ENCODE assay signal across 8 cellular contexts in genomic region chr11:62664405-62665074, GRCh38. TPM values are rescaled to one million over a fixed set of nuclear protein-coding genes. Genes with fewer than 3 reads are reported as not detected.
DNase-seq lines count a peak whose midpoint lies in the region; ATAC-seq, FAIRE-seq and TF ChIP-seq lines count a peak whose summit lies in the region.

No MANE protein-coding gene starts in this region.

- H3K4me3 ChIP-seq in DND-41 (ENCODE audit: low read depth in 1 of 2, low read length in 2 of 2), result peak overlapping the region; percentile 58 to 72
- H3K4me3 ChIP-seq in HUES64 (ENCODE audit: low read length), result peak overlapping the region; percentile 99
- H3K4me3 ChIP-seq in GM12878, result peak overlapping the region; percentile 95

- in situ Hi-C loops in GM12878 (cut with MboI), result no loop called here

- H4K20me1 ChIP-seq in DND-41 (ENCODE audit: insufficient read depth, low read length), result peaks cover 10% of the 10 kb centered on the region
- H4K20me1 ChIP-seq in GM12878 (ENCODE audit: control insufficient read depth, insufficient read depth), result no peaks in the 10 kb centered on the region

- peak overlapping the region; percentile 86 for H3K4me2 ChIP-seq in DND-41 (ENCODE audit: insufficient read depth, low read length)
- H3K4me2 ChIP-seq in GM12878 (ENCODE audit: control insufficient read depth, insufficient read depth), result peak overlapping the region; percentile 71

- peaks cover 29 to 51% of the 10 kb centered on the region in 2 donors for H3K4me1 Mint-ChIP-seq in immature natural killer cell

- H3K9ac ChIP-seq in DND-41 (ENCODE audit: low read depth, low read length) (peak overlapping the region; percentile 76), HUES64 (ENCODE audit: low read depth, low read length) (peak overlapping the region; percentile 100), GM12878 (ENCODE audit: control insufficient read depth, insufficient read depth, low read length) (peak overlapping the region; percentile 96)

- H3K36me3 Mint-ChIP-seq in immature natural killer cell, result peaks cover 3 to 9% (median 3%) of the 10 kb centered on the region in 3 donors

- TF ChIP-seq EP300 in GM12878 (IDR thresholded peaks at IDR 0.05; ENCODE audit: borderline replicate concordance in 1 of 2, control insufficient read depth in 1 of 2, low read depth in 2 of 2, low read length in 2 of 2), result no peak

- H2AFZ ChIP-seq in DND-41 (ENCODE audit: low read depth, low read length), result peak overlapping the region; percentile 67
- peak overlapping the region; percentile 91 for H2AFZ ChIP-seq in GM12878 (ENCODE audit: control insufficient read depth, low read depth, low read length)

- peak overlapping the region; percentile 90 to 95 (median 91) for H3K4me3 Mint-ChIP-seq in immature natural killer cell

- no peaks in the 10 kb centered on the region for H3K9me3 ChIP-seq in DND-41 (ENCODE audit: insufficient read depth, low read length, severe bottlenecking)
- no peaks in the 10 kb centered on the region for H3K9me3 ChIP-seq in HUES64 (ENCODE audit: insufficient read depth, low read depth, low read length)
- H3K9me3 ChIP-seq in GM12878 (replicated peaks; ENCODE audit: control insufficient read depth, insufficient read depth, low read length), result no peaks in the 10 kb centered on the region

- TF ChIP-seq CTCF in DND-41 (IDR thresholded peaks at IDR 0.05; ENCODE audit: borderline replicate concordance, extremely low read depth, low read length, poor library complexity, severe bottlenecking), result no peak
- no peak for TF ChIP-seq CTCF in GM12878 (IDR thresholded peaks at IDR 0.05 in 2 of 3, conservative IDR thresholded peaks at IDR 0.05 in 1 of 3; ENCODE audit: control insufficient read depth in 2 of 3, extremely low read depth in 1 of 3, insufficient read depth in 1 of 3, low read depth in 3 of 3, low read length in 3 of 3)

- H3K27ac ChIP-seq in DND-41 (ENCODE audit: low read length) (peak overlapping the region; percentile 83), HUES64 (ENCODE audit: low read depth, low read length) (peak overlapping the region; percentile 98), GM12878 (ENCODE audit: control insufficient read depth, insufficient read depth) (peak overlapping the region; percentile 95)

- DNase-seq in DND-41, result peak; percentile 73
- peak; percentile 70 for DNase-seq in RKO (ENCODE audit: low spot score)
- no peak for DNase-seq in GM12878 (ENCODE audit: low read depth, low spot score)
- DNase-seq in immature natural killer cell, result no peak
- DNase-seq in stimulated activated CD4-positive, alpha-beta T cell treated with anti-CD3 and anti-CD28 coated beads, Interleukin-1b, Interleukin-23, amount 100 ng/mL, for 4 hours (ENCODE audit: low read depth in 2 of 2), result peak; percentile 33 to 38
- DNase-seq in AG08395 (ENCODE audit: low spot score), result no peak

- H3K27me3 ChIP-seq in DND-41 (ENCODE audit: insufficient read depth, low read length, poor library complexity), result no peaks in the 10 kb centered on the region
- H3K27me3 ChIP-seq in HUES64 (ENCODE audit: insufficient read depth, low read length), result no peaks in the 10 kb centered on the region
- H3K27me3 ChIP-seq in GM12878 (replicated peaks in 1 of 2; ENCODE audit: control insufficient read depth in 2 of 2, insufficient read depth in 2 of 2, low read length in 1 of 2), result no peaks in the 10 kb centered on the region

- TF ChIP-seq POLR2A in GM12878 (IDR thresholded peaks at IDR 0.05; ENCODE audit: low read depth, low read length), result no peak

- SMC1A ChIA-PET in GM12878 (lab: Charles Lee; ENCODE audit: uncharacterized antibody, unreplicated experiment), result interaction anchor here (0.6 to 3.4 kb wide), 25 partner anchors 8 to 197 kb away, joined by 3 to 41 read pairs (median 4); partner anchors contain the start of genes B3GAT3, GANAB, HNRNPUL2 and INTS5

- peaks cover 54% of the 10 kb centered on the region for H3K79me2 ChIP-seq in DND-41 (ENCODE audit: insufficient read depth, low read length)
- peaks cover 46% of the 10 kb centered on the region for H3K79me2 ChIP-seq in GM12878 (ENCODE audit: control insufficient read depth, insufficient read depth, low read length)

- intact Hi-C loops in GM12878 (cut with micrococcal nuclease; ENCODE audit: unreplicated experiment), result loop anchor here (1.0 kb wide), 1 partner anchor 11 kb away; the partner anchor contains the start of gene INTS5

- 2% methylated on average over 36 of the region's 36 CpGs for WGBS in HUES64
- under 1% methylated on average over 36 of the region's 36 CpGs for WGBS in GM12878 (ENCODE audit: insufficient coverage, insufficient replicate concordance, low lambda C conversion rate, missing lambda C conversion rate)

- TF ChIP-seq RAD21 in GM12878 (IDR thresholded peaks at IDR 0.05; ENCODE audit: insufficient read depth, low read depth, low read length), result no peak

- H3K9me3 Mint-ChIP-seq in immature natural killer cell, result no peaks in the 10 kb centered on the region

- peak overlapping the region; percentile 86 to 95 (median 93) for H3K27ac Mint-ChIP-seq in immature natural killer cell

- peaks cover 8 to 12% (median 11%) of the 10 kb centered on the region in 3 donors for H3K27me3 Mint-ChIP-seq in immature natural killer cell (ENCODE audit: low read depth in 3 of 3)

- CTCF ChIA-PET in GM12878 (lab: Yijun Ruan, JAX), result interaction anchor here (0.6 to 2.1 kb wide), 19 partner anchors 9 to 773 kb away, joined by 3 to 11 read pairs (median 4); partner anchors contain the start of genes B3GAT3, GANAB, HNRNPUL2 and INTS5

- POLR2A ChIA-PET in GM12878 (lab: Charles Lee), result interaction anchor here (0.6 to 16.2 kb wide), 35 partner anchors 13 to 541 kb away, joined by 3 to 295 read pairs (median 5); partner anchors contain the start of genes B3GAT3, EEF1G, GANAB and HNRNPUL2

- peaks cover 34% of the 10 kb centered on the region for H3K36me3 ChIP-seq in DND-41 (ENCODE audit: insufficient read depth, low read length)
- peaks cover 42% of the 10 kb centered on the region for H3K36me3 ChIP-seq in HUES64 (ENCODE audit: insufficient read depth, low read length)
- H3K36me3 ChIP-seq in GM12878 (ENCODE audit: control insufficient read depth in 2 of 2, insufficient read depth in 2 of 2, low read length in 1 of 2), result peaks cover 5 to 12% of the 10 kb centered on the region in 2 experiments

- TSS peak; percentile 77 for BruUV-seq in GM12878 (replicated peaks; lab: Mats Ljungman, UMichigan)

- ATAC-seq in DND-41 (ENCODE audit: insufficient read depth, low read depth) (peak; percentile 63), GM21447 (IDR thresholded peaks at IDR 0.05; ENCODE audit: unreplicated experiment) (peak; percentile 28), GM12878 (peak; percentile 67)

- peak; percentile 54 for FAIRE-seq in GM12878 (lab: Jason Lieb, UNC)

- H3K4me1 ChIP-seq in DND-41 (ENCODE audit: insufficient read depth, low read length) (peaks cover 42% of the 10 kb centered on the region), HUES64 (ENCODE audit: insufficient read depth, low read length) (peaks cover 9% of the 10 kb centered on the region; the same call in 1 of the 2 replicates), GM12878 (ENCODE audit: control insufficient read depth, insufficient read depth, low read length) (peaks cover 7% of the 10 kb centered on the region)

- RAD21 ChIA-PET in GM12878 (lab: Charles Lee; ENCODE audit: unreplicated experiment), result interaction anchor here (0.8 to 2.7 kb wide), 31 partner anchors 9 to 240 kb away, joined by 3 to 26 read pairs (median 5); partner anchors contain the start of genes B3GAT3, EEF1G, GANAB and HNRNPUL2

RNA-seq across cellular contexts. Expression of gene C11orf98, which starts 0.5 kb away (rescaled TPM):
- polyA plus RNA-seq in HUES64 (2013, experiment 1 of 2), result 177 TPM
- polyA plus RNA-seq in HUES64 (2013, experiment 2 of 2), result 175 TPM
- total RNA-seq in GM12878 (2013; cell fraction: nucleolus; rRNA removed), result 2.3 and 4.0 TPM in 2 replicates
- total RNA-seq in GM12878 (2014; rRNA removed) (158 and 162 TPM in 2 replicates), GM12878 (2014; rRNA removed; fragmentation: Illumina TruSeq; extraction: Trizol) (148 and 162 TPM in 2 replicates), GM12878 (2021) (94.4 and 97.1 TPM in 2 replicates)
- polyA plus RNA-seq in GM12878 (2011; ENCODE audit: low read depth), result 36.5 TPM
- polyA plus RNA-seq in GM12878 (2011; rRNA removed) (56.0 and 62.5 TPM in 2 replicates), GM12878 (2014; fragmentation: Illumina TruSeq; extraction: Trizol) (113 and 184 TPM in 2 replicates), GM12878 (2014; fragmentation: Nextera tagmentation; extraction: Ambion mirVana) (100 to 1,000 TPM; 134 to 199 TPM), GM12878 (2014; rRNA removed) (151 and 197 TPM in 2 replicates), GM12878 (2016; fragmentation: Nextera tagmentation; extraction: Ambion mirVana) (100 to 1,000 TPM; 266 to 270 TPM), immature natural killer cell (100 to 1,000 TPM; 125 to 152 (median 136) TPM)
- polyA plus RNA-seq in GM12878 (2011; cell fraction: cytosol; rRNA removed), result 65.2 and 76.2 TPM in 2 replicates
- 41.3 and 42.6 TPM in 2 replicates for polyA plus RNA-seq in GM12878 (2011; cell fraction: nucleus; rRNA removed)
- polyA plus RNA-seq in GM12878 (2012), result 63.9 and 85.3 TPM in 2 replicates
- 4.7 and 10.2 TPM in 2 replicates for polyA minus RNA-seq in GM12878 (2011; rRNA and poly(A)+ RNA removed)
- polyA minus RNA-seq in GM12878 (2011; cell fraction: cytosol; rRNA and poly(A)+ RNA removed), result 9.9 TPM in 2 replicates
- polyA minus RNA-seq in GM12878 (2011; cell fraction: nucleus; rRNA and poly(A)+ RNA removed), result 5.8 and 7.9 TPM in 2 replicates

RNA-seq across cellular contexts. Expression of gene CSKMT, which starts 0.6 kb away (rescaled TPM):
- polyA plus RNA-seq in HUES64 (2013, experiment 1 of 2), result 248 TPM
- polyA plus RNA-seq in HUES64 (2013, experiment 2 of 2), result 241 TPM
- 29.5 and 29.6 TPM in 2 replicates for total RNA-seq in GM12878 (2013; cell fraction: nucleolus; rRNA removed)
- 20.3 and 27.5 TPM in 2 replicates for total RNA-seq in GM12878 (2014; rRNA removed)
- total RNA-seq in GM12878 (2014; rRNA removed; fragmentation: Illumina TruSeq; extraction: Trizol), result 197 and 213 TPM in 2 replicates
- 56.8 and 61.3 TPM in 2 replicates for total RNA-seq in GM12878 (2021)
- polyA plus RNA-seq in GM12878 (2011; ENCODE audit: low read depth), result 12.0 TPM
- 2.8 and 7.0 TPM in 2 replicates for polyA plus RNA-seq in GM12878 (2011; rRNA removed)
- polyA plus RNA-seq in GM12878 (2011; cell fraction: cytosol; rRNA removed), result 12.8 and 13.9 TPM in 2 replicates
- 11.5 and 15.3 TPM in 2 replicates for polyA plus RNA-seq in GM12878 (2011; cell fraction: nucleus; rRNA removed)
- polyA plus RNA-seq in GM12878 (2012), result 15.0 and 16.1 TPM in 2 replicates
- 2.9 and 8.6 TPM in 2 replicates for polyA plus RNA-seq in GM12878 (2014; fragmentation: Illumina TruSeq; extraction: Trizol)
- 10 to 100 TPM; 17.0 to 20.4 TPM for polyA plus RNA-seq in GM12878 (2014; fragmentation: Nextera tagmentation; extraction: Ambion mirVana)
- 22.8 and 28.0 TPM in 2 replicates for polyA plus RNA-seq in GM12878 (2014; rRNA removed)
- 10 to 100 TPM; 18.3 to 23.6 TPM for polyA plus RNA-seq in GM12878 (2016; fragmentation: Nextera tagmentation; extraction: Ambion mirVana)
- polyA minus RNA-seq in GM12878 (2011; rRNA and poly(A)+ RNA removed), result 25.0 and 33.4 TPM in 2 replicates
- 111 and 165 TPM in 2 replicates for polyA minus RNA-seq in GM12878 (2011; cell fraction: cytosol; rRNA and poly(A)+ RNA removed)
- 69.0 and 288 TPM in 2 replicates for polyA minus RNA-seq in GM12878 (2011; cell fraction: nucleus; rRNA and poly(A)+ RNA removed)
- polyA plus RNA-seq in immature natural killer cell, result 1 to 10 TPM in 2 of 3 donors, not detected in 1; 2.1 to 4.4 TPM

RNA-seq across cellular contexts. Expression of gene UQCC3, which starts 6.9 kb away (rescaled TPM):
- 12.8 TPM for polyA plus RNA-seq in HUES64 (2013, experiment 1 of 2)
- 14.5 TPM for polyA plus RNA-seq in HUES64 (2013, experiment 2 of 2)
- total RNA-seq in GM12878 (2013; cell fraction: nucleolus; rRNA removed), result 7.9 and 10.1 TPM in 2 replicates
- total RNA-seq in GM12878 (2014; rRNA removed) (16.3 and 18.2 TPM in 2 replicates), GM12878 (2014; rRNA removed; fragmentation: Illumina TruSeq; extraction: Trizol) (3.6 and 4.6 TPM in 2 replicates), GM12878 (2021) (9.4 and 10.5 TPM in 2 replicates)
- polyA plus RNA-seq in GM12878 (2011; ENCODE audit: low read depth), result 1.4 TPM
- polyA plus RNA-seq in GM12878 (2011; rRNA removed) (2.6 and 5.9 TPM in 2 replicates), GM12878 (2014; fragmentation: Illumina TruSeq; extraction: Trizol) (0.35 and 1.3 TPM in 2 replicates), GM12878 (2014; fragmentation: Nextera tagmentation; extraction: Ambion mirVana) (1 to 10 TPM; 2.0 to 4.6 TPM), GM12878 (2014; rRNA removed) (15.5 and 21.4 TPM in 2 replicates), GM12878 (2016; fragmentation: Nextera tagmentation; extraction: Ambion mirVana) (10 to 100 TPM; 18.1 to 20.5 TPM), immature natural killer cell (10 to 100 TPM; 13.9 to 18.0 (median 14.0) TPM)
- 9.1 and 11.4 TPM in 2 replicates for polyA plus RNA-seq in GM12878 (2011; cell fraction: cytosol; rRNA removed)
- 4.7 and 5.2 TPM in 2 replicates for polyA plus RNA-seq in GM12878 (2011; cell fraction: nucleus; rRNA removed)
- 6.7 and 8.6 TPM in 2 replicates for polyA plus RNA-seq in GM12878 (2012)
- 2.3 and 4.4 TPM in 2 replicates for polyA minus RNA-seq in GM12878 (2011; rRNA and poly(A)+ RNA removed)
- polyA minus RNA-seq in GM12878 (2011; cell fraction: cytosol; rRNA and poly(A)+ RNA removed), result 2.9 and 3.8 TPM in 2 replicates
- 5.3 and 7.0 TPM in 2 replicates for polyA minus RNA-seq in GM12878 (2011; cell fraction: nucleus; rRNA and poly(A)+ RNA removed)

RNA-seq across cellular contexts. Expression of gene LBHD1, which starts 7.5 kb away (rescaled TPM):
- 1.8 TPM for polyA plus RNA-seq in HUES64 (2013, experiment 1 of 2)
- 1.3 TPM for polyA plus RNA-seq in HUES64 (2013, experiment 2 of 2)
- total RNA-seq in GM12878 (2013; cell fraction: nucleolus; rRNA removed), result 30.1 and 32.4 TPM in 2 replicates
- 8.1 and 9.4 TPM in 2 replicates for total RNA-seq in GM12878 (2014; rRNA removed)
- 7.6 and 8.7 TPM in 2 replicates for total RNA-seq in GM12878 (2014; rRNA removed; fragmentation: Illumina TruSeq; extraction: Trizol)
- total RNA-seq in GM12878 (2021), result 12.0 and 12.6 TPM in 2 replicates
- polyA plus RNA-seq in GM12878 (2011; ENCODE audit: low read depth), result 6.8 TPM
- 6.0 and 6.2 TPM in 2 replicates for polyA plus RNA-seq in GM12878 (2011; rRNA removed)
- polyA plus RNA-seq in GM12878 (2011; cell fraction: cytosol; rRNA removed), result 4.8 and 6.1 TPM in 2 replicates
- 17.1 and 21.2 TPM in 2 replicates for polyA plus RNA-seq in GM12878 (2011; cell fraction: nucleus; rRNA removed)
- polyA plus RNA-seq in GM12878 (2012), result 6.2 and 6.5 TPM in 2 replicates
- polyA plus RNA-seq in GM12878 (2014; fragmentation: Illumina TruSeq; extraction: Trizol), result 7.2 and 8.7 TPM in 2 replicates
- 1 to 10 TPM in 1 of 2 experiments, under 1 TPM in 1; 0.79 to 2.4 TPM for polyA plus RNA-seq in GM12878 (2014; fragmentation: Nextera tagmentation; extraction: Ambion mirVana)
- 11.0 and 12.0 TPM in 2 replicates for polyA plus RNA-seq in GM12878 (2014; rRNA removed)
- 1 to 10 TPM; 5.8 to 7.6 TPM for polyA plus RNA-seq in GM12878 (2016; fragmentation: Nextera tagmentation; extraction: Ambion mirVana)
- polyA minus RNA-seq in GM12878 (2011; rRNA and poly(A)+ RNA removed), result 7.1 and 11.4 TPM in 2 replicates
- polyA minus RNA-seq in GM12878 (2011; cell fraction: cytosol; rRNA and poly(A)+ RNA removed), result 2.4 and 3.2 TPM in 2 replicates
- polyA minus RNA-seq in GM12878 (2011; cell fraction: nucleus; rRNA and poly(A)+ RNA removed), result 11.2 and 17.0 TPM in 2 replicates
- polyA plus RNA-seq in immature natural killer cell, result 10 to 100 TPM in 1 of 3 donors, 1 to 10 TPM in 2; 6.3 to 11.4 (median 6.5) TPM

RNA-seq across cellular contexts. Expression of gene INTS5, which starts 11.4 kb away (rescaled TPM):
- polyA plus RNA-seq in HUES64 (2013, experiment 1 of 2), result 18.1 TPM
- polyA plus RNA-seq in HUES64 (2013, experiment 2 of 2), result 18.4 TPM
- 16.2 and 18.3 TPM in 2 replicates for total RNA-seq in GM12878 (2013; cell fraction: nucleolus; rRNA removed)
- 17.3 and 19.7 TPM in 2 replicates for total RNA-seq in GM12878 (2014; rRNA removed)
- 6.4 and 7.6 TPM in 2 replicates for total RNA-seq in GM12878 (2014; rRNA removed; fragmentation: Illumina TruSeq; extraction: Trizol)
- total RNA-seq in GM12878 (2021), result 31.8 and 35.1 TPM in 2 replicates
- polyA plus RNA-seq in GM12878 (2011; ENCODE audit: low read depth), result 6.8 TPM
- 2.5 and 7.9 TPM in 2 replicates for polyA plus RNA-seq in GM12878 (2011; rRNA removed)
- polyA plus RNA-seq in GM12878 (2011; cell fraction: cytosol; rRNA removed), result 9.5 and 10.7 TPM in 2 replicates
- 20.7 and 23.2 TPM in 2 replicates for polyA plus RNA-seq in GM12878 (2011; cell fraction: nucleus; rRNA removed)
- polyA plus RNA-seq in GM12878 (2012), result 12.2 and 13.8 TPM in 2 replicates
- polyA plus RNA-seq in GM12878 (2014; fragmentation: Illumina TruSeq; extraction: Trizol), result 4.7 and 11.8 TPM in 2 replicates
- 1 to 10 TPM in 1 of 2 experiments, under 1 TPM in 1; 0.34 to 1.4 TPM for polyA plus RNA-seq in GM12878 (2014; fragmentation: Nextera tagmentation; extraction: Ambion mirVana)
- polyA plus RNA-seq in GM12878 (2014; rRNA removed), result 15.7 and 17.2 TPM in 2 replicates
- 10 to 100 TPM; 30.2 to 35.1 TPM for polyA plus RNA-seq in GM12878 (2016; fragmentation: Nextera tagmentation; extraction: Ambion mirVana)
- polyA minus RNA-seq in GM12878 (2011; rRNA and poly(A)+ RNA removed), result 18.7 and 25.5 TPM in 2 replicates
- polyA minus RNA-seq in GM12878 (2011; cell fraction: cytosol; rRNA and poly(A)+ RNA removed), result 5.5 and 6.3 TPM in 2 replicates
- polyA minus RNA-seq in GM12878 (2011; cell fraction: nucleus; rRNA and poly(A)+ RNA removed), result 22.2 and 29.3 TPM in 2 replicates
- polyA plus RNA-seq in immature natural killer cell, result 10 to 100 TPM; 19.1 to 43.9 (median 22.4) TPM

Comparison
In these comparisons a context has a peak if more than half of its experiments do, and no peak if none do; other contexts are left out.
1. DNase-seq: peak in DND-41 (single experiment), RKO (single experiment) and stimulated activated CD4-positive, alpha-beta T cell treated with anti-CD3 and anti-CD28 coated beads, Interleukin-1b, Interleukin-23, amount 100 ng/mL, for 4 hours (2 of 2); none in GM12878 (single experiment), immature natural killer cell (0 of 3) and AG08395 (single experiment).
2. Peak in every context shown above with its lines, with median percentiles within 50 percentile points of each other: ATAC-seq, H3K27ac ChIP-seq, H3K4me3 ChIP-seq and H3K9ac ChIP-seq.